38 cellular contexts compared by ENCODE assay signal in the genomic region with DNA sequence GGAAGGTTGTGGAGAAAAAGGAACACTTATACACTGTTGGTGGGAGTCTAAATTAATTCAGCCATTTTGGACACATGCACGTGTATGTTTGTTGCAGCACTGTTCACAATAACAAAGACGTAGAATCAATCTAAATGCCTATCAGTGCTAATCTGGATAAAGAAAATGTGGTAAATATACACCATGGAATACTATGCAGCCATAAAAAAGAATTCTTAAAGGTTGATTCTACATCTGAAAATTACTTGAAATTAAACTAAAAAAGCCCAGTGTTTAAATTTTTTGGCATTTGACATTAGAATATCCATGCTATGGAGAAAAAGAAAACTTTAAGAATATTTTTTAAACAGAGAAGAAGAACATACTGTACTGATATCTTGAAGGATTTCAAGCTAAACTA.
"Had no signal": no experiment of that assay in that cellular context is flagged by ENCODE, and none has a peak within 500 bp of the region (broad histone marks: within the 10 kb centered on the region; RNA-seq: fewer than 3 reads in every experiment).

No MANE protein-coding gene starts in this region.

- H3K27me3 Mint-ChIP-seq: activated B cell treated with CpG ODN at 0.5 μM for 24 hours; activated CD4-positive, alpha-beta memory T cell treated with anti-CD3 and anti-CD28 coated beads for 36 hours; activated CD4-positive, alpha-beta T cell treated with anti-CD3 and anti-CD28 coated beads, Interleukin-2, amount 10 ng/mL, durations not matched to agents 24 days and 14 days; activated CD8-positive, alpha-beta T cell treated with anti-CD3 and anti-CD28 coated beads for 36 hours; activated naive CD8-positive, alpha-beta T cell treated with anti-CD3 and anti-CD28 coated beads for 36 hours; activated T-helper 17 cell treated with anti-CD3 and anti-CD28 coated beads, Interleukin-2, amount 50 U/mL, for 72 hours; brain; central memory CD8-positive, alpha-beta T cell had no signal

- FAIRE-seq: bronchial epithelial cell, TTC549 had no signal

- ATAC-seq: activated CD8-positive, alpha-beta T cell treated with anti-CD3 and anti-CD28 coated beads for 36 hours; activated naive CD4-positive, alpha-beta T cell treated with anti-CD3 and anti-CD28 coated beads, Interleukin-2, amount 50 U/mL, for 72 hours; activated T-cell treated with anti-CD3 and anti-CD28 coated beads, Interleukin-2, amount 50 U/mL, for 4 hours; activated T-cell treated with anti-CD3 and anti-CD28 coated beads, Interleukin-2, amount 50 U/mL, for 72 hours; activated T-helper 17 cell treated with anti-CD3 and anti-CD28 coated beads, Interleukin-2, amount 50 U/mL, for 72 hours had no signal

- H3K9me3 ChIP-seq: adrenal gland had no signal

- DNase-seq: activated B cell treated with CpG ODN at 0.5 μM for 24 hours; activated CD4-positive, alpha-beta memory T cell treated with anti-CD3 and anti-CD28 coated beads for 36 hours; activated CD4-positive, alpha-beta T cell treated with anti-CD3 and anti-CD28 coated beads for 4 hours; activated CD4-positive, alpha-beta T cell treated with anti-CD3 and anti-CD28 coated beads, Interleukin-2, amount 50 U/mL, for 1 hour; activated CD4-positive, alpha-beta T cell treated with anti-CD3 and anti-CD28 coated beads, Interleukin-2, amount 50 U/mL, for 4 hours; activated CD4-positive, CD25-positive, alpha-beta regulatory T cell treated with anti-CD3 and anti-CD28 coated beads, Interleukin-2, amount 50 U/mL, for 72 hours; activated CD8-positive, alpha-beta memory T cell treated with anti-CD3 and anti-CD28 coated beads, Interleukin-2, amount 50 U/mL, for 4 hours; activated CD8-positive, alpha-beta T cell treated with anti-CD3 and anti-CD28 coated beads for 36 hours; activated effector memory CD4-positive, alpha-beta T cell treated with anti-CD3 and anti-CD28 coated beads, Interleukin-2, amount 50 U/mL, for 16 hours; activated gamma-delta T cell treated with Interleukin-2 at 50 U/mL for 16 hours; activated naive CD4-positive, alpha-beta T cell; activated naive CD4-positive, alpha-beta T cell treated with anti-CD3 and anti-CD28 coated beads for 36 hours; activated naive CD4-positive, alpha-beta T cell treated with anti-CD3 and anti-CD28 coated beads, Interleukin-2, amount 50 U/mL, for 16 hours; activated naive CD8-positive, alpha-beta T cell treated with anti-CD3 and anti-CD28 coated beads for 36 hours; activated T-cell treated with anti-CD3 and anti-CD28 coated beads for 4 hours; activated T-cell treated with anti-CD3 and anti-CD28 coated beads, Interleukin-2, amount 50 U/mL, for 1 hour; activated T-cell treated with anti-CD3 and anti-CD28 coated beads, Interleukin-2, amount 50 U/mL, for 4 hours; activated T-cell treated with anti-CD3 and anti-CD28 coated beads, Interleukin-2, amount 50 U/mL, for 72 hours; adrenal gland; amniotic stem cell; aorta; caudate nucleus; cerebellar nuclear complex; T-helper 1 cell; T-helper 2 cell; T-helper 9 cell had no signal

- H3K9me3 Mint-ChIP-seq: activated naive CD4-positive, alpha-beta T cell treated with anti-CD3 and anti-CD28 coated beads for 36 hours; activated T-cell treated with anti-CD3 and anti-CD28 coated beads, Interleukin-2, amount 50 U/mL, for 72 hours; activated T-helper 1 cell treated with anti-CD3 and anti-CD28 coated beads, Interleukin-12 subunit alpha, Interleukin-12 subunit beta, Interleukin-2, Interleukin-4 antibody, amounts not matched to agents 30 ng/mL and 10 ng/mL and 1 ng/mL, durations not matched to agents 14 hours and 24 hours and 36 hours; activated T-helper 17 cell treated with anti-CD3 and anti-CD28 coated beads, Interleukin-2, amount 50 U/mL, for 72 hours; central memory CD8-positive, alpha-beta T cell; T-helper 1 cell treated with Interleukin-12 subunit alpha and Interleukin-12 subunit beta and Interleukin-4 antibody, amounts not matched to agents 30 μg/mL and 1 μg/mL, for 36 hours; T-helper 2 cell treated with Interferon-gamma antibody and Interleukin-4, amounts not matched to agents 5 μg/mL and 100 μg/mL, for 36 hours had no signal

- H3K4me1 Mint-ChIP-seq: activated B cell treated with CpG ODN at 0.5 μM for 24 hours; activated CD4-positive, alpha-beta T cell treated with anti-CD3 and anti-CD28 coated beads, Interleukin-2, amount 10 ng/mL, durations not matched to agents 24 days and 14 days; activated naive CD8-positive, alpha-beta T cell treated with anti-CD3 and anti-CD28 coated beads for 36 hours; activated T-helper 17 cell treated with anti-CD3 and anti-CD28 coated beads, Interleukin-2, amount 50 U/mL, for 72 hours; brain had no signal

- H3K4me3 Mint-ChIP-seq: activated B cell treated with CpG ODN at 0.5 μM for 24 hours; activated CD4-positive, alpha-beta memory T cell treated with anti-CD3 and anti-CD28 coated beads for 36 hours; activated CD4-positive, alpha-beta T cell treated with anti-CD3 and anti-CD28 coated beads, Interleukin-2, amount 10 ng/mL, durations not matched to agents 24 days and 14 days; activated CD8-positive, alpha-beta T cell treated with anti-CD3 and anti-CD28 coated beads for 36 hours; activated naive CD4-positive, alpha-beta T cell treated with anti-CD3 and anti-CD28 coated beads for 36 hours; activated naive CD8-positive, alpha-beta T cell treated with anti-CD3 and anti-CD28 coated beads for 36 hours; activated T-cell treated with anti-CD3 and anti-CD28 coated beads, Interleukin-2, amount 50 U/mL, for 4 hours; activated T-cell treated with anti-CD3 and anti-CD28 coated beads, Interleukin-2, amount 50 U/mL, for 72 hours; activated T-helper 1 cell treated with anti-CD3 and anti-CD28 coated beads, Interleukin-12 subunit alpha, Interleukin-12 subunit beta, Interleukin-2, Interleukin-4 antibody, amounts not matched to agents 30 ng/mL and 10 ng/mL and 1 ng/mL, durations not matched to agents 14 hours and 24 hours and 36 hours; activated T-helper 17 cell treated with anti-CD3 and anti-CD28 coated beads, Interleukin-2, amount 50 U/mL, for 72 hours; brain; central memory CD8-positive, alpha-beta T cell; T-helper 1 cell treated with Interleukin-12 subunit alpha and Interleukin-12 subunit beta and Interleukin-4 antibody, amounts not matched to agents 30 μg/mL and 1 μg/mL, for 36 hours; T-helper 2 cell treated with Interferon-gamma antibody and Interleukin-4, amounts not matched to agents 5 μg/mL and 100 μg/mL, for 36 hours had no signal

- H3K27ac ChIP-seq: adrenal gland, cardiac muscle cell, VCaP had no signal

- H3K27me3 ChIP-seq: adrenal gland, cardiac muscle cell had no signal

- H3K4me3 ChIP-seq: adrenal gland, cardiac muscle cell had no signal

- H3K27ac Mint-ChIP-seq: activated B cell treated with CpG ODN at 0.5 μM for 24 hours; activated CD4-positive, alpha-beta memory T cell treated with anti-CD3 and anti-CD28 coated beads for 36 hours; activated CD4-positive, alpha-beta T cell treated with anti-CD3 and anti-CD28 coated beads, Interleukin-2, amount 10 ng/mL, durations not matched to agents 24 days and 14 days; activated CD8-positive, alpha-beta T cell treated with anti-CD3 and anti-CD28 coated beads for 36 hours; activated naive CD4-positive, alpha-beta T cell treated with anti-CD3 and anti-CD28 coated beads for 36 hours; activated naive CD4-positive, alpha-beta T cell treated with anti-CD3 and anti-CD28 coated beads, Interleukin-2, amount 50 U/mL, for 72 hours; activated naive CD8-positive, alpha-beta T cell treated with anti-CD3 and anti-CD28 coated beads for 36 hours; activated T-cell treated with anti-CD3 and anti-CD28 coated beads, Interleukin-2, amount 50 U/mL, for 72 hours; activated T-helper 1 cell treated with anti-CD3 and anti-CD28 coated beads, Interleukin-12 subunit alpha, Interleukin-12 subunit beta, Interleukin-2, Interleukin-4 antibody, amounts not matched to agents 30 ng/mL and 10 ng/mL and 1 ng/mL, durations not matched to agents 14 hours and 24 hours and 36 hours; activated T-helper 17 cell treated with anti-CD3 and anti-CD28 coated beads, Interleukin-2, amount 50 U/mL, for 72 hours; brain; T-helper 1 cell treated with Interleukin-12 subunit alpha and Interleukin-12 subunit beta and Interleukin-4 antibody, amounts not matched to agents 30 μg/mL and 1 μg/mL, for 36 hours; T-helper 2 cell treated with Interferon-gamma antibody and Interleukin-4, amounts not matched to agents 5 μg/mL and 100 μg/mL, for 36 hours had no signal
